In the genomic region with DNA sequence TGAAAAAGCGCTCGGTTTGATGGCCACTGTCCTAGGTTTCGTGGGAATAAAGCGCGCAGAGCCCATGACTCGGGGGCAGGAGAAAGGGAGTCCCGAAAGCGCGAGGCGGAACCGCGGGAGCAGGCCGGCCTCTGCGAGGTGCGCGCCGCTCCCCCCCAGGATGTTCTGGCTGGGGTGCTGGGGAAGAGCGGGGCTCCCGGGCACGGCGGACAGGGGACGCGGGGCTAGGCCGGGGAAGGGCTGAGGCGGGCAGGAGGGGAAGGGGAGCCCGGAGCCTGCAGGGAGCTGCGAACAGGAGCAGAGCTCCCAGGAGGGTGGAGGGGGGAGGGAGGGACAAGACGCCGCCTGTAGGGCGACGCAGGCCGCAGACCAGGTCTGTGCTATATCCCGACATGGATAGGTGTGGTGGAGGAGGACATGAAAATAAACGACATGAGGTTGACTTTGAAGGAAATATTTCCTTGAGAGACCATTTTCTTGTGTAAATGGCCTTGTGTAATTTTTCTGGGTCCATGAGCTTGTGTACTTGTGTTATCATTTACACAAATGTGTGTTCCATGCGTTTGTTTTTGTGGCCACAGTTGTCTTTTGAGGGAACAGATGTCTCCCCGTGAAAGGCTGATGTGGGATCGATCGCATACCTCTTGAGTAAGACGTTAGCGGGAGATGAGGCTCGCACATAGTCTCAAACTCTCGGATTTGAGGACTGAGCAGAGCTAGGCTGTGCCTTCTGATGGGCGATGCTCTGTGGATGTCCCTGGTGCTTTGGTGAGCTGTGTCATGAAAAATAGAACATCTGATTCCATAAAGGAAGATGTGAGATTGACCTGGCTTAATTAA, we compare ENCODE assay signal across 8 cellular contexts. TPM values are rescaled to one million over a fixed set of nuclear protein-coding genes. Genes with fewer than 3 reads are reported as not detected.
A peak's percentile ranks its signal among the peaks of the same experiment; 100 is the strongest.
DNase-seq lines count a peak whose midpoint lies in the region; ATAC-seq and TF ChIP-seq lines count a peak whose summit lies in the region.

No MANE protein-coding gene starts in this region.

- no peak overlapping the region for H2BK12ac ChIP-seq in trophoblast cell (ENCODE audit: low read length)

- intact Hi-C loops in heart left ventricle (cut with DNase I), result loop anchor here in 6 of 10 donors (2.0 to 10.0 kb wide), 5 partner anchors 38 to 680 kb away; partner anchors contain the start of genes MCM3AP (in 2 of the 6), PCBP3 (in 1 of the 6) and YBEY (in 1 of the 6)

- H3K79me2 ChIP-seq in DOHH2 (ENCODE audit: control insufficient read depth, low read length) (peaks cover 90% of the 10 kb centered on the region), trophoblast cell (ENCODE audit: control insufficient read depth, insufficient read depth, low read length, poor library complexity) (peaks cover 24% of the 10 kb centered on the region)

- H3K9me2 ChIP-seq in DOHH2 (replicated peaks; ENCODE audit: control insufficient read depth, low read length), result no peaks in the 10 kb centered on the region

- peak overlapping the region; percentile 88 for H3K4me3 ChIP-seq in DOHH2 (ENCODE audit: low read length)
- H3K4me3 ChIP-seq in heart left ventricle, result peak overlapping the region; percentile 77 to 100 (median 96)
- H3K4me3 ChIP-seq in trophoblast cell (ENCODE audit: low read depth, low read length), result peak overlapping the region; percentile 86

- TF ChIP-seq POLR2A in heart left ventricle (IDR thresholded peaks at IDR 0.05), result no peak

- H3K4me2 ChIP-seq in DOHH2 (ENCODE audit: low read length), result peak overlapping the region; percentile 79
- H3K4me2 ChIP-seq in trophoblast cell (ENCODE audit: low read length), result peak overlapping the region; percentile 95

- H3K79me1 ChIP-seq in trophoblast cell (ENCODE audit: low read length), result peaks cover 21% of the 10 kb centered on the region

- H4K91ac ChIP-seq in trophoblast cell (ENCODE audit: low read depth, low read length), result peak overlapping the region; percentile 80

- peak overlapping the region; percentile 74 for H3K4me3 Mint-ChIP-seq in activated naive CD8-positive, alpha-beta T cell treated with anti-CD3 and anti-CD28 coated beads for 36 hours

- H4K12ac ChIP-seq in trophoblast cell (ENCODE audit: low read depth, low read length), result peak overlapping the region; percentile 78

- H2AFZ ChIP-seq in trophoblast cell (ENCODE audit: insufficient read depth, low read length, poor library complexity), result peak overlapping the region; percentile 38

- H3K9me3 Mint-ChIP-seq in activated naive CD8-positive, alpha-beta T cell treated with anti-CD3 and anti-CD28 coated beads for 36 hours, result no peaks in the 10 kb centered on the region

- WGBS in heart left ventricle, 4 donors, result 9 to 33% (median 12%) methylated on average over 16 to 43 of the region's 43 CpGs
- WGBS in trophoblast cell (ENCODE audit: extremely low coverage, insufficient coverage, insufficient read length), result no CpG with 5 or more reads among the region's 43 CpGs

- H3K9ac ChIP-seq in trophoblast cell (ENCODE audit: low read length), result peak overlapping the region; percentile 93

- H3K14ac ChIP-seq in trophoblast cell (ENCODE audit: low read length), result peak overlapping the region; percentile 78

- H2AK5ac ChIP-seq in trophoblast cell (ENCODE audit: low read length), result peak overlapping the region; percentile 36

- peaks cover 41% of the 10 kb centered on the region for H3K36me3 Mint-ChIP-seq in activated naive CD8-positive, alpha-beta T cell treated with anti-CD3 and anti-CD28 coated beads for 36 hours

- H3K4me1 ChIP-seq in DOHH2 (ENCODE audit: control insufficient read depth, low read length) (peaks cover 32% of the 10 kb centered on the region), heart left ventricle (peaks cover 4 to 37% (median 19%) of the 10 kb centered on the region in 12 donors), trophoblast cell (ENCODE audit: control insufficient read depth in 1 of 2, insufficient read depth in 2 of 2, low read length in 2 of 2) (peaks cover 12 to 20% of the 10 kb centered on the region in 2 experiments)

- peak; percentile 41 for TF ChIP-seq CTCF in DOHH2 (IDR thresholded peaks at IDR 0.05; ENCODE audit: low read depth, low read length, poor library complexity, severe bottlenecking)
- peak in 6 of 12 donors; percentile 7 to 51 (median 40) for TF ChIP-seq CTCF in heart left ventricle (IDR thresholded peaks at IDR 0.05)

- H3K23ac ChIP-seq in trophoblast cell (ENCODE audit: low read length), result no peak overlapping the region

- peak overlapping the region; percentile 80 for H4K8ac ChIP-seq in trophoblast cell (ENCODE audit: low read depth, low read length)

- H4K20me1 ChIP-seq in DOHH2 (ENCODE audit: control insufficient read depth, insufficient read depth, low read depth, low read length), result peaks cover 14% of the 10 kb centered on the region

- peak overlapping the region; percentile 65 for H2BK5ac ChIP-seq in trophoblast cell (ENCODE audit: low read depth, low read length, poor library complexity)

- H3K9me3 ChIP-seq in DOHH2 (ENCODE audit: control insufficient read depth, insufficient read depth, low read length), result no peaks in the 10 kb centered on the region
- H3K9me3 ChIP-seq in heart left ventricle, result no peaks in the 10 kb centered on the region
- H3K9me3 ChIP-seq in trophoblast cell (ENCODE audit: insufficient read depth, low read depth, low read length), result no peaks in the 10 kb centered on the region

- H3K4ac ChIP-seq in trophoblast cell (ENCODE audit: low read depth, low read length), result peak overlapping the region; percentile 76

- H3K27ac ChIP-seq in DOHH2 (ENCODE audit: low read depth, low read length) (peak overlapping the region; percentile 80), heart left ventricle (peak overlapping the region; percentile 67 to 100 (median 98)), trophoblast cell (ENCODE audit: low read depth, low read length) (peak overlapping the region; percentile 74)

- DNase-seq in HS-27A (ENCODE audit: low read depth), result peak; percentile 29
- peak; percentile 64 for DNase-seq in RKO (ENCODE audit: low spot score)
- DNase-seq in activated naive CD8-positive, alpha-beta T cell treated with anti-CD3 and anti-CD28 coated beads for 36 hours, result peak; percentile 49
- peak; percentile 39 to 79 (median 52) for DNase-seq in heart left ventricle
- peak; percentile 31 to 54 for DNase-seq in trophoblast cell
- DNase-seq in retina, result no peak

- peak overlapping the region; percentile 72 for H3K27ac Mint-ChIP-seq in activated naive CD8-positive, alpha-beta T cell treated with anti-CD3 and anti-CD28 coated beads for 36 hours

- peaks cover 4% of the 10 kb centered on the region; the same call in 1 of the 2 replicates for H3F3A ChIP-seq in DOHH2 (ENCODE audit: control insufficient read depth, insufficient read depth)

- peak overlapping the region; percentile 82 for H2BK120ac ChIP-seq in trophoblast cell (ENCODE audit: insufficient read depth, low read length, poor library complexity)

- H3K27me3 ChIP-seq in DOHH2 (ENCODE audit: control insufficient read depth, low read length) (no peaks in the 10 kb centered on the region), heart left ventricle (no peaks in the 10 kb centered on the region), trophoblast cell (ENCODE audit: insufficient read depth, low read length) (no peaks in the 10 kb centered on the region)

- H3K18ac ChIP-seq in trophoblast cell (ENCODE audit: low read length), result peak overlapping the region; percentile 78

- H3K27me3 Mint-ChIP-seq in activated naive CD8-positive, alpha-beta T cell treated with anti-CD3 and anti-CD28 coated beads for 36 hours, result no peaks in the 10 kb centered on the region

- ATAC-seq in heart left ventricle (peak in 2 of 4 donors; percentile 18 to 49), HG03439 (IDR thresholded peaks at IDR 0.05; ENCODE audit: unreplicated experiment) (no peak)

- peaks cover 28% of the 10 kb centered on the region for H3K4me1 Mint-ChIP-seq in activated naive CD8-positive, alpha-beta T cell treated with anti-CD3 and anti-CD28 coated beads for 36 hours

- peaks cover 72% of the 10 kb centered on the region for H3K36me3 ChIP-seq in DOHH2 (ENCODE audit: control insufficient read depth, low read length)
- H3K36me3 ChIP-seq in heart left ventricle, result peaks cover 0 to 35% (median 23%) of the 10 kb centered on the region in 9 donors
- peaks cover 6 to 20% of the 10 kb centered on the region in 2 experiments for H3K36me3 ChIP-seq in trophoblast cell (ENCODE audit: control insufficient read depth in 1 of 2, insufficient read depth in 2 of 2, low read length in 2 of 2)

RNA-seq across cellular contexts. Expression of gene PCNT, which starts 1.3 kb away (rescaled TPM):
- 10 to 100 TPM; 49.4 to 53.4 TPM for total RNA-seq in activated naive CD8-positive, alpha-beta T cell treated with anti-CD3 and anti-CD28 coated beads for 36 hours
- total RNA-seq in heart left ventricle, result 10 to 100 TPM; 23.0 to 73.0 (median 36.7) TPM
- 10 to 100 TPM; 17.0 to 40.7 TPM for polyA plus RNA-seq in heart left ventricle
- polyA plus RNA-seq in trophoblast cell (2013), result 17.0 and 19.0 TPM in 2 replicates

RNA-seq across cellular contexts. Expression of gene C21orf58, which starts 1.6 kb away (rescaled TPM):
- 10 to 100 TPM; 16.5 to 17.0 TPM for total RNA-seq in activated naive CD8-positive, alpha-beta T cell treated with anti-CD3 and anti-CD28 coated beads for 36 hours
- 1 to 10 TPM in 6 of 9 donors, under 1 TPM in 3; 0.72 to 4.0 (median 1.3) TPM for total RNA-seq in heart left ventricle
- polyA plus RNA-seq in heart left ventricle, result 1 to 10 TPM in 1 of 2 donors, under 1 TPM in 1; 0.64 to 1.8 TPM
- 7.0 and 7.4 TPM in 2 replicates for polyA plus RNA-seq in trophoblast cell (2013)

RNA-seq across cellular contexts. Expression of gene YBEY, which starts 39.2 kb away (rescaled TPM):
- 10 to 100 TPM; 12.1 to 14.3 TPM for total RNA-seq in activated naive CD8-positive, alpha-beta T cell treated with anti-CD3 and anti-CD28 coated beads for 36 hours
- total RNA-seq in heart left ventricle, result 10 to 100 TPM; 11.4 to 28.1 (median 16.0) TPM
- 10 to 100 TPM; 14.7 to 16.5 TPM for polyA plus RNA-seq in heart left ventricle
- 11.1 and 11.9 TPM in 2 replicates for polyA plus RNA-seq in trophoblast cell (2013)

RNA-seq across cellular contexts. Expression of gene MCM3AP, which starts 39.9 kb away (rescaled TPM):
- total RNA-seq in activated naive CD8-positive, alpha-beta T cell treated with anti-CD3 and anti-CD28 coated beads for 36 hours, result 100 to 1,000 TPM; 112 to 117 TPM
- 10 to 100 TPM; 47.3 to 69.8 (median 56.8) TPM for total RNA-seq in heart left ventricle
- 10 to 100 TPM; 24.5 to 50.9 TPM for polyA plus RNA-seq in heart left ventricle
- 37.4 and 37.9 TPM in 2 replicates for polyA plus RNA-seq in trophoblast cell (2013)
